ENCODE assay signal across 9 cellular contexts in genomic region chr20:48788486-48789072, GRCh38. TPM values are rescaled to one million over a fixed set of nuclear protein-coding genes. Genes with fewer than 3 reads are reported as not detected.
DNase-seq lines count a peak whose midpoint lies in the region; ATAC-seq, FAIRE-seq and TF ChIP-seq lines count a peak whose summit lies in the region.
"Had no signal": no experiment of that assay in that cellular context is flagged by ENCODE, and none has a peak within 500 bp of the region (broad histone marks: within the 10 kb centered on the region; RNA-seq: fewer than 3 reads in every experiment).

No MANE protein-coding gene starts in this region.

- no peak for FAIRE-seq in urothelium cell line (lab: Jason Lieb, UNC)
- FAIRE-seq: endothelial cell of umbilical vein had no signal

- peaks cover 28% of the 10 kb centered on the region for H3K4me1 Mint-ChIP-seq in HFFc6 (ENCODE audit: low read depth)

- DNase-seq in GM10266 (ENCODE audit: extremely low spot score) (peak; percentile 67), globus pallidus (ENCODE audit: low spot score) (no peak), HFFc6 (no peak), DMS79 (lab: John Stamatoyannopoulos, UW) (no peak), urothelium cell line (ENCODE audit: low spot score) (no peak)

- peak; percentile 42 for ATAC-seq in GM21367 (IDR thresholded peaks at IDR 0.05; ENCODE audit: unreplicated experiment)
- ATAC-seq in HG03571 (IDR thresholded peaks at IDR 0.05; ENCODE audit: unreplicated experiment), result peak; percentile 62
- no peak for ATAC-seq in gastroesophageal sphincter

- H3K4me3 ChIP-seq in gastroesophageal sphincter, result no peak overlapping the region

- H3K27me3 ChIP-seq in gastroesophageal sphincter, result peaks cover 26% of the 10 kb centered on the region

- H3K27me3 Mint-ChIP-seq in HFFc6 (ENCODE audit: insufficient read depth), result peaks cover 14% of the 10 kb centered on the region

- WGBS in gastroesophageal sphincter (ENCODE audit: low coverage in 1 of 2), 2 donors, result 87 to 92% methylated on average over 8 to 9 of the region's 9 CpGs

- peak overlapping the region in 3 of 4 donors; percentile 33 to 67 (median 41) for H3K27ac ChIP-seq in gastroesophageal sphincter

- H3K4me1 ChIP-seq in gastroesophageal sphincter, result peaks cover 0 to 44% (median 6%) of the 10 kb centered on the region in 3 donors

- no peaks in the 10 kb centered on the region for H3K36me3 Mint-ChIP-seq in HFFc6 (ENCODE audit: low read depth)

- no peaks in the 10 kb centered on the region for H3K9me3 ChIP-seq in gastroesophageal sphincter

- TF ChIP-seq POLR2A in gastroesophageal sphincter (IDR thresholded peaks at IDR 0.05), result no peak

- TF ChIP-seq CTCF in GM10266 (IDR thresholded peaks at IDR 0.05; ENCODE audit: control insufficient read depth, insufficient read depth, low read depth, missing control alignments), result no peak
- no peak for TF ChIP-seq CTCF in gastroesophageal sphincter (IDR thresholded peaks at IDR 0.05)
- TF ChIP-seq CTCF in HFFc6 (IDR thresholded peaks at IDR 0.05), result no peak

- no peak overlapping the region; the same call in 1 of the 2 replicates for H3K4me3 Mint-ChIP-seq in HFFc6

- H3K27ac Mint-ChIP-seq in HFFc6, result no peak overlapping the region

- H3K9me3 Mint-ChIP-seq in HFFc6, result no peaks in the 10 kb centered on the region

- H3K36me3 ChIP-seq in gastroesophageal sphincter, result no peaks in the 10 kb centered on the region

- no peak for TF ChIP-seq EP300 in gastroesophageal sphincter (IDR thresholded peaks at IDR 0.05)

RNA-seq across cellular contexts. Expression of gene PREX1, which starts 39.2 kb away (rescaled TPM):
- 10 to 100 TPM; 16.3 to 35.7 (median 20.0) TPM for total RNA-seq in gastroesophageal sphincter
- total RNA-seq in HFFc6 (2021; fragmentation: NEBNext Ultra II Directional; extraction: Animal tissue kit (Norgen Biotek cat#: 25700)), result 1 to 10 TPM; 1.8 to 4.1 (median 2.8) TPM
